Comparison of ENCODE assay signal across 22 cellular contexts in genomic region chr3:124873241-124873640, GRCh38.
"Had no signal": no experiment of that assay in that cellular context is flagged by ENCODE, and none has a peak within 500 bp of the region (broad histone marks: within the 10 kb centered on the region; RNA-seq: fewer than 3 reads in every experiment).

No MANE protein-coding gene starts in this region.

- H3K4me3 Mint-ChIP-seq: activated CD4-positive, alpha-beta memory T cell treated with anti-CD3 and anti-CD28 coated beads, Interleukin-2, amount 10 ng/mL, durations not matched to agents 7 days and 5 days; activated CD8-positive, alpha-beta memory T cell treated with anti-CD3 and anti-CD28 coated beads, Interleukin-2, amount 10 ng/mL, durations not matched to agents 7 days and 5 days; activated naive CD8-positive, alpha-beta T cell treated with anti-CD3 and anti-CD28 coated beads, Interleukin-2, amount 10 ng/mL, durations not matched to agents 7 days and 5 days; activated T-helper 17 cell treated with anti-CD3 and anti-CD28 coated beads, Interleukin-2, amount 50 U/mL, for 72 hours; central memory CD8-positive, alpha-beta T cell; memory B cell; natural killer cell; T-helper 2 cell treated with Interferon-gamma antibody and Interleukin-4, amounts not matched to agents 5 μg/mL and 100 μg/mL, for 36 hours had no signal

- DNase-seq: activated CD4-positive, alpha-beta memory T cell treated with anti-CD3 and anti-CD28 coated beads, Interleukin-2, amount 10 ng/mL, durations not matched to agents 7 days and 5 days; activated CD4-positive, alpha-beta T cell treated with anti-CD3 and anti-CD28 coated beads for 48 hours; activated CD4-positive, CD25-positive, alpha-beta regulatory T cell; activated CD8-positive, alpha-beta memory T cell treated with anti-CD3 and anti-CD28 coated beads, Interleukin-2, amount 10 ng/mL, durations not matched to agents 7 days and 5 days; activated naive CD4-positive, alpha-beta T cell; activated naive CD8-positive, alpha-beta T cell treated with anti-CD3 and anti-CD28 coated beads, Interleukin-2, amount 10 ng/mL, durations not matched to agents 7 days and 5 days; activated T-cell treated with anti-CD3 and anti-CD28 coated beads, Interleukin-2, amount 50 U/mL, for 1 hour; brain microvascular endothelial cell; colonic mucosa; heart right ventricle; natural killer cell; nucleus accumbens; stimulated activated CD4-positive, alpha-beta T cell treated with anti-CD3 and anti-CD28 coated beads, Interleukin-1b, Interleukin-23, amount 100 ng/mL, for 48 hours; stimulated activated CD8-positive, alpha-beta memory T cell treated with anti-CD3 and anti-CD28 coated beads, Interleukin-4, amount 100 ng/mL, for 48 hours; stimulated activated naive CD4-positive, alpha-beta T cell had no signal

- H3K9me3 ChIP-seq: colonic mucosa, gastroesophageal sphincter, heart right ventricle, tibial nerve, vagina had no signal

- H3K4me1 ChIP-seq: colonic mucosa had no signal

- H3K27ac ChIP-seq: brain microvascular endothelial cell, colonic mucosa, gastroesophageal sphincter, heart right ventricle, tibial nerve, vagina had no signal

- H3K4me1 Mint-ChIP-seq: activated CD4-positive, alpha-beta memory T cell treated with anti-CD3 and anti-CD28 coated beads, Interleukin-2, amount 10 ng/mL, durations not matched to agents 7 days and 5 days; activated CD8-positive, alpha-beta memory T cell treated with anti-CD3 and anti-CD28 coated beads, Interleukin-2, amount 10 ng/mL, durations not matched to agents 7 days and 5 days; activated naive CD8-positive, alpha-beta T cell treated with anti-CD3 and anti-CD28 coated beads, Interleukin-2, amount 10 ng/mL, durations not matched to agents 7 days and 5 days; activated T-helper 17 cell treated with anti-CD3 and anti-CD28 coated beads, Interleukin-2, amount 50 U/mL, for 72 hours; central memory CD8-positive, alpha-beta T cell; memory B cell; natural killer cell had no signal

- H3K4me3 ChIP-seq: colonic mucosa, gastroesophageal sphincter, heart right ventricle, tibial nerve, vagina had no signal

- H3K9me3 Mint-ChIP-seq: activated CD4-positive, alpha-beta memory T cell treated with anti-CD3 and anti-CD28 coated beads, Interleukin-2, amount 10 ng/mL, durations not matched to agents 7 days and 5 days; activated naive CD8-positive, alpha-beta T cell treated with anti-CD3 and anti-CD28 coated beads, Interleukin-2, amount 10 ng/mL, durations not matched to agents 7 days and 5 days; activated T-helper 17 cell treated with anti-CD3 and anti-CD28 coated beads, Interleukin-2, amount 50 U/mL, for 72 hours; central memory CD8-positive, alpha-beta T cell; memory B cell; natural killer cell; T-helper 2 cell treated with Interferon-gamma antibody and Interleukin-4, amounts not matched to agents 5 μg/mL and 100 μg/mL, for 36 hours had no signal

- H3K36me3 Mint-ChIP-seq: activated CD8-positive, alpha-beta memory T cell treated with anti-CD3 and anti-CD28 coated beads, Interleukin-2, amount 10 ng/mL, durations not matched to agents 7 days and 5 days; activated naive CD8-positive, alpha-beta T cell treated with anti-CD3 and anti-CD28 coated beads, Interleukin-2, amount 10 ng/mL, durations not matched to agents 7 days and 5 days; memory B cell; natural killer cell had no signal

- H3K27me3 ChIP-seq: brain microvascular endothelial cell, colonic mucosa, gastroesophageal sphincter, heart right ventricle, tibial nerve, vagina had no signal

- ATAC-seq: activated CD8-positive, alpha-beta memory T cell treated with anti-CD3 and anti-CD28 coated beads, Interleukin-2, amount 10 ng/mL, durations not matched to agents 7 days and 5 days; activated T-helper 17 cell treated with anti-CD3 and anti-CD28 coated beads, Interleukin-2, amount 50 U/mL, for 72 hours; gastroesophageal sphincter; heart right ventricle; natural killer cell had no signal

- H3K36me3 ChIP-seq: colonic mucosa had no signal

- H3K27ac Mint-ChIP-seq: activated CD4-positive, alpha-beta memory T cell treated with anti-CD3 and anti-CD28 coated beads, Interleukin-2, amount 10 ng/mL, durations not matched to agents 7 days and 5 days; activated CD8-positive, alpha-beta memory T cell treated with anti-CD3 and anti-CD28 coated beads, Interleukin-2, amount 10 ng/mL, durations not matched to agents 7 days and 5 days; activated naive CD8-positive, alpha-beta T cell treated with anti-CD3 and anti-CD28 coated beads, Interleukin-2, amount 10 ng/mL, durations not matched to agents 7 days and 5 days; activated T-helper 17 cell treated with anti-CD3 and anti-CD28 coated beads, Interleukin-2, amount 50 U/mL, for 72 hours; memory B cell; natural killer cell; T-helper 2 cell treated with Interferon-gamma antibody and Interleukin-4, amounts not matched to agents 5 μg/mL and 100 μg/mL, for 36 hours had no signal
